In the genomic region with DNA sequence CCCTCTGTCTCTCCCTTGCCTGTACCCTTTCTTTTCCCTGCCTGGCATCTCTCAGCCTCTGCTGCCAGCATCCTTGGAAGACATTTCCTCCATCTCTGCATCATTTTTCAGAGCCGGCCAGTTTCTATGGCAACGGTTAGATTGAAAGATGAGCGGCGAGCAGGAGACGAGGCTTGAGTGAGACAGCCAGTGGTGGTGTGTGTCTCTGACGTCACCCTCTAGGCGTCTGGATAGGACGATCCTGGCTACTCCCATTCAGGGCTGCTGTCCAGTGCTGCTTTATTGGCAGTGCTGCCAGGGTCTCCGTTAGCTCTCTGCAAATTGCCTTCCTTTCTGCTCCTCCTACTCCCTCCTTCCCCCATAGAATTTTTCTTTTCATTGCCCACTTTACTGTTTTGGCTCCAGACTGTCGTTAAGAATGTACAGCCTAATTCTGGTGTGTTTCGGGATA, we compare ENCODE assay signal across 8 cellular contexts. TPM values are rescaled to one million over a fixed set of nuclear protein-coding genes. Genes with fewer than 3 reads are reported as not detected.
DNase-seq lines count a peak whose midpoint lies in the region; ATAC-seq and TF ChIP-seq lines count a peak whose summit lies in the region.

No MANE protein-coding gene starts in this region.

- H3K9me3 ChIP-seq in fibroblast of lung (ENCODE audit: control insufficient read depth, insufficient read depth, low read depth, low read length) = no peaks in the 10 kb centered on the region

- no peak for ATAC-seq in HG02798 (IDR thresholded peaks at IDR 0.05; ENCODE audit: poor library complexity, unreplicated experiment)
- no peak for ATAC-seq in HG03039 (IDR thresholded peaks at IDR 0.05; ENCODE audit: unreplicated experiment)
- no peak for ATAC-seq in GM18870 (IDR thresholded peaks at IDR 0.05; ENCODE audit: unreplicated experiment)
- no peak for ATAC-seq in activated CD8-positive, alpha-beta T cell treated with anti-CD3 and anti-CD28 coated beads for 36 hours

- POLR2A ChIA-PET in activated CD8-positive, alpha-beta T cell treated with anti-CD3 and anti-CD28 coated beads for 36 hours (lab: Charles Lee) = no interaction called here

- peaks cover 2% of the 10 kb centered on the region for H4K20me1 ChIP-seq in fibroblast of lung (ENCODE audit: control insufficient read depth, extremely low read depth, insufficient read depth, low read length)

- H3K27ac ChIP-seq in fibroblast of lung (ENCODE audit: insufficient read depth, low read length) = no peak overlapping the region

- CTCF ChIA-PET in activated CD8-positive, alpha-beta T cell treated with anti-CD3 and anti-CD28 coated beads for 36 hours (lab: Charles Lee) = no interaction called here

- no peak overlapping the region for H2AFZ ChIP-seq in fibroblast of lung (ENCODE audit: low read length)

- peak overlapping the region; percentile 44 for H3K4me2 ChIP-seq in fibroblast of lung (ENCODE audit: extremely low read depth, insufficient read depth, low read length)

- H3K4me1 ChIP-seq in fibroblast of lung (ENCODE audit: control insufficient read depth, extremely low read depth, insufficient read depth, low read length) = peaks cover 2% of the 10 kb centered on the region

- intact Hi-C loops in activated CD8-positive, alpha-beta T cell treated with anti-CD3 and anti-CD28 coated beads for 36 hours (cut with micrococcal nuclease) = no loop called here

- H3K9me3 Mint-ChIP-seq in nephron progenitor cell = no peaks in the 10 kb centered on the region
- H3K9me3 Mint-ChIP-seq in activated CD8-positive, alpha-beta T cell treated with anti-CD3 and anti-CD28 coated beads for 36 hours = no peaks in the 10 kb centered on the region

- no peak overlapping the region for H3K4me3 Mint-ChIP-seq in nephron progenitor cell
- no peak overlapping the region for H3K4me3 Mint-ChIP-seq in activated CD8-positive, alpha-beta T cell treated with anti-CD3 and anti-CD28 coated beads for 36 hours

- no peak overlapping the region for H3K4me3 ChIP-seq in fibroblast of lung (replicated peaks in 1 of 4; ENCODE audit: control extremely low read depth in 1 of 4, insufficient read depth in 1 of 4, low read depth in 3 of 4, low read length in 4 of 4)

- peaks cover 3% of the 10 kb centered on the region for H3K27me3 Mint-ChIP-seq in nephron progenitor cell (ENCODE audit: low read depth, poor library complexity)
- H3K27me3 Mint-ChIP-seq in activated CD8-positive, alpha-beta T cell treated with anti-CD3 and anti-CD28 coated beads for 36 hours = no peaks in the 10 kb centered on the region

- H3K36me3 ChIP-seq in fibroblast of lung (ENCODE audit: control insufficient read depth, insufficient read depth, low read length) = no peaks in the 10 kb centered on the region

- H3K27ac Mint-ChIP-seq in nephron progenitor cell = no peak overlapping the region
- no peak overlapping the region for H3K27ac Mint-ChIP-seq in activated CD8-positive, alpha-beta T cell treated with anti-CD3 and anti-CD28 coated beads for 36 hours

- peak; percentile 87 for DNase-seq in AG20443 (ENCODE audit: low spot score)
- DNase-seq in NCI-H524 treated with DMSO at 0.1 percent for 48 hours (lab: John Stamatoyannopoulos, UW) = peak; percentile 24
- peak; percentile 89 to 90 for DNase-seq in fibroblast of lung (ENCODE audit: low read depth in 2 of 2)
- peak; percentile 74 for DNase-seq in nephron progenitor cell
- no peak for DNase-seq in activated CD8-positive, alpha-beta T cell treated with anti-CD3 and anti-CD28 coated beads for 36 hours

- TF ChIP-seq CTCF in fibroblast of lung (conservative IDR thresholded peaks at IDR 0.05 in 1 of 2, IDR thresholded peaks at IDR 0.05 in 1 of 2; ENCODE audit: low read depth in 1 of 2, low read length in 2 of 2) = no peak
- TF ChIP-seq CTCF in nephron progenitor cell (IDR thresholded peaks at IDR 0.05) = no peak
- TF ChIP-seq CTCF in activated CD8-positive, alpha-beta T cell treated with anti-CD3 and anti-CD28 coated beads for 36 hours (IDR thresholded peaks at IDR 0.05) = no peak

- H3K79me2 ChIP-seq in fibroblast of lung (ENCODE audit: control insufficient read depth, insufficient read depth, low read length) = peaks cover 1% of the 10 kb centered on the region

- H3K36me3 Mint-ChIP-seq in nephron progenitor cell (ENCODE audit: low read depth) = no peaks in the 10 kb centered on the region
- H3K36me3 Mint-ChIP-seq in activated CD8-positive, alpha-beta T cell treated with anti-CD3 and anti-CD28 coated beads for 36 hours (ENCODE audit: low read depth) = peaks cover 4% of the 10 kb centered on the region

- peaks cover 28% of the 10 kb centered on the region for H3K4me1 Mint-ChIP-seq in nephron progenitor cell
- peaks cover 28% of the 10 kb centered on the region for H3K4me1 Mint-ChIP-seq in activated CD8-positive, alpha-beta T cell treated with anti-CD3 and anti-CD28 coated beads for 36 hours (ENCODE audit: low read depth)

- no peaks in the 10 kb centered on the region for H3K27me3 ChIP-seq in fibroblast of lung (ENCODE audit: control insufficient read depth, insufficient read depth, low read length)

- H3K9ac ChIP-seq in fibroblast of lung (ENCODE audit: insufficient read depth, low read length) = no peak overlapping the region

RNA-seq across cellular contexts. Expression of gene TRAK1, which starts 57.9 kb away (rescaled TPM):
- 19.3 and 37.8 TPM in 2 replicates for total RNA-seq in fibroblast of lung
- 34.9 and 44.0 TPM in 2 replicates for polyA plus RNA-seq in fibroblast of lung
- 28.5 and 39.9 TPM in 2 replicates for polyA plus RNA-seq in fibroblast of lung (2012)
- 59.2 and 77.2 TPM in 2 replicates for polyA minus RNA-seq in fibroblast of lung (ENCODE audit: low replicate concordance)
- 10 to 100 TPM; 24.1 to 24.3 TPM for total RNA-seq in activated CD8-positive, alpha-beta T cell treated with anti-CD3 and anti-CD28 coated beads for 36 hours
